In genomic region chr20:21235713-21236445, GRCh38 we compare ENCODE assay signal across 8 cellular contexts.
A peak's percentile ranks its signal among the peaks of the same experiment; 100 is the strongest.
DNase-seq lines count a peak whose midpoint lies in the region; ATAC-seq and TF ChIP-seq lines count a peak whose summit lies in the region.

No MANE protein-coding gene starts in this region.

- H3K4me1 Mint-ChIP-seq in activated CD8-positive, alpha-beta T cell treated with anti-CD3 and anti-CD28 coated beads for 36 hours (ENCODE audit: low read depth) = peaks cover 4% of the 10 kb centered on the region

- H3K4me3 ChIP-seq in HL-60 (replicated peaks; ENCODE audit: insufficient read depth, low read length) = no peak overlapping the region

- CTCF ChIA-PET in activated CD8-positive, alpha-beta T cell treated with anti-CD3 and anti-CD28 coated beads for 36 hours (lab: Charles Lee) = interaction anchor here (0.6 to 6.5 kb wide), 100 partner anchors 10 to 1184 kb away, joined by 3 to 256 read pairs (median 4); partner anchors contain the start of genes CFAP61, CRNKL1, KIZ and LINC00237

- DNase-seq in G401 (ENCODE audit: low spot score) (peak; percentile 62), HL-60 (ENCODE audit: low read depth in 1 of 2, low spot score in 1 of 2) (peak; percentile 33 to 67), NCI-H82 treated with DMSO at 0.1 percent for 48 hours (lab: John Stamatoyannopoulos, UW; ENCODE audit: unreplicated experiment) (peak; percentile 43), medulla oblongata (ENCODE audit: extremely low spot score) (peak; percentile 89)
- DNase-seq in activated CD8-positive, alpha-beta T cell treated with anti-CD3 and anti-CD28 coated beads for 36 hours = peak; percentile 81
- peak; percentile 57 for DNase-seq in effector CD4-positive, alpha-beta T cell
- DNase-seq in stimulated activated CD8-positive, alpha-beta memory T cell treated with anti-CD3 and anti-CD28 coated beads, Interleukin-15, amount 100 ng/mL, for 48 hours (ENCODE audit: low read depth in 2 of 2) = peak; percentile 39 to 47

- in situ Hi-C loops in G401 (cut with HindIII; ENCODE audit: low sequenced_read_pairs) = no loop called here

- POLR2A ChIA-PET in activated CD8-positive, alpha-beta T cell treated with anti-CD3 and anti-CD28 coated beads for 36 hours (lab: Charles Lee) = interaction anchor here (0.9 to 1.4 kb wide), 4 partner anchors 269 to 286 kb away, joined by 3 to 5 read pairs (median 3); partner anchors contain the start of gene NKX2-2

- H3K27me3 ChIP-seq in HL-60 (ENCODE audit: insufficient read depth, poor library complexity, severe bottlenecking) = no peaks in the 10 kb centered on the region

- no peaks in the 10 kb centered on the region for H3K9me3 Mint-ChIP-seq in activated CD8-positive, alpha-beta T cell treated with anti-CD3 and anti-CD28 coated beads for 36 hours

- peak; percentile 84 for ATAC-seq in activated CD8-positive, alpha-beta T cell treated with anti-CD3 and anti-CD28 coated beads for 36 hours
- ATAC-seq in HG03442 (IDR thresholded peaks at IDR 0.05; ENCODE audit: unreplicated experiment) = no peak

- no peak overlapping the region for H3K27ac Mint-ChIP-seq in activated CD8-positive, alpha-beta T cell treated with anti-CD3 and anti-CD28 coated beads for 36 hours

- no peaks in the 10 kb centered on the region for H3K36me3 Mint-ChIP-seq in activated CD8-positive, alpha-beta T cell treated with anti-CD3 and anti-CD28 coated beads for 36 hours (ENCODE audit: low read depth)

- intact Hi-C loops in activated CD8-positive, alpha-beta T cell treated with anti-CD3 and anti-CD28 coated beads for 36 hours (cut with micrococcal nuclease) = loop anchor here (1.0 kb wide), 1 partner anchor 269 kb away; no protein-coding TSS in a partner anchor

- no peak overlapping the region for H3K4me3 Mint-ChIP-seq in activated CD8-positive, alpha-beta T cell treated with anti-CD3 and anti-CD28 coated beads for 36 hours

- peak; percentile 94 for TF ChIP-seq CTCF in HL-60 (IDR thresholded peaks at IDR 0.05; ENCODE audit: insufficient read depth, low read length)
- TF ChIP-seq CTCF in activated CD8-positive, alpha-beta T cell treated with anti-CD3 and anti-CD28 coated beads for 36 hours (IDR thresholded peaks at IDR 0.05) = peak; percentile 98

- H3K27me3 Mint-ChIP-seq in activated CD8-positive, alpha-beta T cell treated with anti-CD3 and anti-CD28 coated beads for 36 hours = no peaks in the 10 kb centered on the region

- no peak overlapping the region for H3K27ac ChIP-seq in HL-60 (replicated peaks)
